10 cellular contexts compared by ENCODE assay signal in the genomic region with DNA sequence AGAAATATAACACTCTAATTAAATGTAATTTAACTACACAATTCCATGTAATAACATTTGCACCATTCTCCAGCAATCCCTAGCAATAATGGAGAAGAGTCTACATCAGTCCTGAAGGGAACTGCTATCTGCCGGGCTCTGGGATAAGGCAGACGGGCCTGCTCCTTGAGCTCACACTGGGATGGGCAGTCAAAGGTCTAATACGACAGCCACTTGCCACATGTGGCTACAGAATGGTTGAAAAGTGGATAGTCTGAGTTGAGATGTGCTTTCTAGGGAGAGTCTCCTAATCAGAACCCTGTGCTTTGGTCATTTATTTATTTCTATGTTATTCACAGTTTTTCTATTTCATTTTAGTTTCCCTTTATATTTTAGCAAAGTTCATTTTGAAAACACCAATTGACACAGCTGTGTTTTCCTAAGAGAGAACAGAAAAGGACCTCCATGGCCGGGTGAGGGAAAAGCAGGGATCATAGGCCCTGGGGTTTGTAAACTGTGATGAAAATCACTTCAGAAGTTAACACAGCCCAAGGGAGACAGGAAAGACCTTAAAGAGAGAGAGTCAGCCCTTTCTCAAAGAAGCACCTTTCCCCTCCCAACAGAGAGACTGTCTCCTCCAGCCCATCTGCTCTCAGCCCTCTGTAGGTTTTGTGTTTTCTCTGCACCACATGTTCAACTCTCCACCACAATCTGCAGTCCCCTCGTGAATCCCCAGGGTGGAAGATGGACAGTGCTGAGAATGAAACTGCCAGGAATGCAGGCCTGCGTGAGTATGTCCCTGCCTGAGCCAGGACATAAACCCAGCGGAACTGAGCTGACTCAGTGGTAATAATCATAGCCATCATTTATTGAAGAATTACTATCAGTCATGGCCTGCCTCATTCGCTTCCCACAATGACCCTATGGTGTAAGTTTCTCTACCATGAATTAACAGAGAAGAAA. TPM values are rescaled to one million over a fixed set of nuclear protein-coding genes. Genes with fewer than 3 reads are reported as not detected.
A peak's percentile ranks its signal among the peaks of the same experiment; 100 is the strongest.
DNase-seq lines count a peak whose midpoint lies in the region; ATAC-seq and TF ChIP-seq lines count a peak whose summit lies in the region.
"Had no signal": no experiment of that assay in that cellular context is flagged by ENCODE, and none has a peak within 500 bp of the region (broad histone marks: within the 10 kb centered on the region; RNA-seq: fewer than 3 reads in every experiment).

No MANE protein-coding gene starts in this region.

- H3K9me3 ChIP-seq in AG04450 (ENCODE audit: control insufficient read depth, insufficient read depth, low read length) = no peaks in the 10 kb centered on the region; the same call in 1 of the 2 replicates
- no peaks in the 10 kb centered on the region for H3K9me3 ChIP-seq in muscle layer of colon (ENCODE audit: low read length)
- H3K9me3 ChIP-seq: prostate gland had no signal

- CTCF ChIA-PET in AG04450 (lab: Charles Lee) = interaction anchor here (0.6 to 1.4 kb wide), 3 partner anchors 14 to 171 kb away, joined by 3 to 6 read pairs (median 4); no protein-coding TSS in a partner anchor

- ATAC-seq in HG02885 (IDR thresholded peaks at IDR 0.05; ENCODE audit: poor library complexity, unreplicated experiment) (no peak), HG02571 (IDR thresholded peaks at IDR 0.05; ENCODE audit: unreplicated experiment) (no peak)
- ATAC-seq: esophagus mucosa had no signal

- no peaks in the 10 kb centered on the region for H3K36me3 ChIP-seq in muscle layer of colon (ENCODE audit: insufficient read depth, low read length)
- H3K36me3 ChIP-seq: prostate gland had no signal

- no peaks in the 10 kb centered on the region for H3K27me3 ChIP-seq in AG04450 (ENCODE audit: control insufficient read depth, insufficient read depth, low read length)
- H3K27me3 ChIP-seq in dorsolateral prefrontal cortex = no peaks in the 10 kb centered on the region
- H3K27me3 ChIP-seq in muscle layer of colon (ENCODE audit: control insufficient read depth in 1 of 2, insufficient read depth in 2 of 2, low read length in 2 of 2) = no peaks in the 10 kb centered on the region

- POLR2A ChIA-PET in AG04450 (lab: Yijun Ruan, JAX) = interaction anchor here (0.5 kb wide), 1 partner anchor 297 kb away, joined by 7 read pairs; no protein-coding TSS in a partner anchor

- TF ChIP-seq CTCF in AG04450 (IDR thresholded peaks at IDR 0.05; ENCODE audit: low read depth, low read length) (no peak; the same call in 1 of the 2 replicates), dorsolateral prefrontal cortex (IDR thresholded peaks at IDR 0.05 in 54 of 56, conservative IDR thresholded peaks at IDR 0.05 in 2 of 56; ENCODE audit: low read depth in 1 of 56, partially characterized antibody in 56 of 56) (no peak)

- H3K4me1 ChIP-seq in muscle layer of colon (ENCODE audit: insufficient read depth, low read length) = peaks cover 17% of the 10 kb centered on the region
- H3K4me1 ChIP-seq: prostate gland had no signal

- intact Hi-C loops in dorsolateral prefrontal cortex (cut with DNase I) = no loop called here

- peak overlapping the region; percentile 76 for H3K27ac ChIP-seq in AG04450 (ENCODE audit: low read depth, low read length)
- H3K27ac ChIP-seq in dorsolateral prefrontal cortex = peak overlapping the region in 25 of 59 donors; percentile 1 to 61 (median 27)
- peak overlapping the region; percentile 48 for H3K27ac ChIP-seq in muscle layer of colon (ENCODE audit: low read depth, low read length)

- DNase-seq in AG04450 (ENCODE audit: low read depth, low spot score) (no peak), NCI-H1694 (lab: John Stamatoyannopoulos, UW) (peak; percentile 10), dorsolateral prefrontal cortex (no peak), NCI-H146 (lab: John Stamatoyannopoulos, UW) (no peak)
- no peak for DNase-seq in activated CD8-positive, alpha-beta memory T cell treated with anti-CD3 and anti-CD28 coated beads, Interleukin-2, amount 50 U/mL, for 4 hours

- H3K9ac ChIP-seq in muscle layer of colon (ENCODE audit: low read length) = no peak overlapping the region

- H3K4me3 ChIP-seq in AG04450 (ENCODE audit: low read depth, low read length) = peak overlapping the region; percentile 31
- peak overlapping the region in 31 of 59 donors; percentile 2 to 51 (median 19) for H3K4me3 ChIP-seq in dorsolateral prefrontal cortex
- peak overlapping the region in 1 of 2 donors; percentile 2 for H3K4me3 ChIP-seq in muscle layer of colon (ENCODE audit: low read depth in 1 of 2, low read length in 2 of 2)
- H3K4me3 ChIP-seq: prostate gland had no signal

RNA-seq across cellular contexts. Expression of gene FSIP1, which starts 11.6 kb away (rescaled TPM):
- 0.43 and 0.45 TPM in 2 replicates for polyA plus RNA-seq in AG04450 (2011; rRNA removed)
- polyA minus RNA-seq in AG04450 (2011; rRNA and poly(A)+ RNA removed) = 0.23 and 0.26 TPM in 2 replicates
- total RNA-seq in dorsolateral prefrontal cortex = 10 to 100 TPM in 34 of 120 experiments, 1 to 10 TPM in 86; 3.4 to 15.4 (median 8.8) TPM
